12 cellular contexts compared by ENCODE assay signal in the genomic region with DNA sequence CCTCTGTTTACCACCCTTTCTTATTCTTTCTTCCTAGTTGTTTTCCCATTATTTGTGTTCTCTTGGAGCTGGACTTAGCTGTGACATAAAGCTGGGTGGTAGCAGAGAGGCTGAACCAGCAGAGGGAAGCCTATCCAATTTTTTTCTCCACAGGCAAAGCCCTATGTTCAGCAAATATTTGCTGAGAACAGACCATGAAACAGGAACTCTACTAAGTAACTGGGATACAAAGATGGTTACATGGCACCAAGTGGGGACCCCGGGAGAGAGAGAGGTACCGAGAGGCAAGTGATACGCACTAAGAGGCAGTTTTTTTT. TPM values are rescaled to one million over a fixed set of nuclear protein-coding genes. Genes with fewer than 3 reads are reported as not detected.
DNase-seq lines count a peak whose midpoint lies in the region; ATAC-seq and TF ChIP-seq lines count a peak whose summit lies in the region.
"Had no signal": no experiment of that assay in that cellular context is flagged by ENCODE, and none has a peak within 500 bp of the region (broad histone marks: within the 10 kb centered on the region; RNA-seq: fewer than 3 reads in every experiment).

No MANE protein-coding gene starts in this region.

- H3K4me1 ChIP-seq in Loucy (ENCODE audit: insufficient read depth, low read length, poor library complexity, severe bottlenecking) (peaks cover 5% of the 10 kb centered on the region), osteoblast (ENCODE audit: insufficient read depth, low read length) (peaks cover 4% of the 10 kb centered on the region)

- H3K36me3 Mint-ChIP-seq in CD4-positive, alpha-beta T cell (ENCODE audit: low read depth), result no peaks in the 10 kb centered on the region
- H3K36me3 Mint-ChIP-seq: natural killer cell had no signal

- H3K9ac ChIP-seq in Loucy (ENCODE audit: low read depth, low read length, poor library complexity, severe bottlenecking), result peak overlapping the region; percentile 6

- in situ Hi-C loops in brain microvascular endothelial cell (cut with HindIII; ENCODE audit: low pct_ligation_motif_present, low sequenced_read_pairs), result no loop called here

- no peaks in the 10 kb centered on the region for H3K4me1 Mint-ChIP-seq in CD4-positive, alpha-beta T cell (ENCODE audit: low read depth)
- H3K4me1 Mint-ChIP-seq: natural killer cell had no signal

- ATAC-seq in CD4-positive, alpha-beta T cell (ENCODE audit: poor library complexity), result peak; percentile 33
- ATAC-seq in GM18861 (IDR thresholded peaks at IDR 0.05; ENCODE audit: unreplicated experiment) (no peak), HG03354 (IDR thresholded peaks at IDR 0.05; ENCODE audit: poor library complexity, severe bottlenecking, unreplicated experiment) (no peak)

- no peaks in the 10 kb centered on the region for H3K79me2 ChIP-seq in Loucy (ENCODE audit: insufficient read depth, low read length)
- H3K79me2 ChIP-seq in osteoblast (ENCODE audit: insufficient read depth, low read length), result no peaks in the 10 kb centered on the region

- no peaks in the 10 kb centered on the region for H3K9me3 ChIP-seq in CD4-positive, alpha-beta T cell (ENCODE audit: control insufficient read depth, low read length)
- H3K9me3 ChIP-seq in Loucy (ENCODE audit: insufficient read depth, low read depth, low read length) (no peaks in the 10 kb centered on the region), osteoblast (ENCODE audit: low read depth, low read length) (no peaks in the 10 kb centered on the region)

- POLR2A ChIA-PET in CD4-positive, alpha-beta T cell (lab: Charles Lee), result interaction anchor here (0.8 to 2.7 kb wide), 4 partner anchors 19 to 137 kb away, joined by 3 to 16 read pairs (median 4); a partner anchor contains a TSS

- H4K20me1 ChIP-seq in Loucy (ENCODE audit: insufficient read depth, low read length, poor library complexity, severe bottlenecking), result no peaks in the 10 kb centered on the region
- no peaks in the 10 kb centered on the region for H4K20me1 ChIP-seq in osteoblast (ENCODE audit: insufficient read depth, low read length)

- intact Hi-C loops in CD4-positive, alpha-beta T cell (cut with DNase I, micrococcal nuclease), result loop anchor here (1.0 to 10.0 kb wide), 5 partner anchors 73 to 355 kb away; a partner anchor contains a TSS

- no peaks in the 10 kb centered on the region for H3K27me3 Mint-ChIP-seq in CD4-positive, alpha-beta T cell

- CTCF ChIA-PET in CD4-positive, alpha-beta T cell (lab: Charles Lee), result interaction anchor here (0.8 to 2.7 kb wide), 9 partner anchors 9 to 147 kb away, joined by 3 to 16 read pairs (median 3); a partner anchor contains a TSS

- H3K27ac Mint-ChIP-seq in CD4-positive, alpha-beta T cell, result no peak overlapping the region
- H3K27ac Mint-ChIP-seq: natural killer cell had no signal

- H2AFZ ChIP-seq in Loucy (ENCODE audit: low read length) (peak overlapping the region; percentile 82), osteoblast (ENCODE audit: low read length) (peak overlapping the region; percentile 84)

- no peak for DNase-seq in CD4-positive, alpha-beta T cell
- DNase-seq in brain microvascular endothelial cell, result no peak
- peak; percentile 61 for DNase-seq in osteoblast (ENCODE audit: insufficient read length, low spot score, missing footprints)
- no peak for DNase-seq in T-helper 2 cell
- DNase-seq in NCI-H2029 treated with DMSO at 0.1 percent for 48 hours (lab: John Stamatoyannopoulos, UW), result no peak
- DNase-seq: DMS79 treated with DMSO at 0.1 percent for 48 hours; natural killer cell; stimulated activated CD4-positive, alpha-beta T cell treated with anti-CD3 and anti-CD28 coated beads, Interleukin-1b, Interleukin-23, amount 100 ng/mL, for 48 hours had no signal

- H3K27me3 ChIP-seq in CD4-positive, alpha-beta T cell (ENCODE audit: control insufficient read depth, insufficient read depth, low read length), result no peaks in the 10 kb centered on the region
- H3K27me3 ChIP-seq in Loucy (ENCODE audit: insufficient read depth, low read length, poor library complexity, severe bottlenecking) (no peaks in the 10 kb centered on the region), brain microvascular endothelial cell (replicated peaks) (no peaks in the 10 kb centered on the region), osteoblast (ENCODE audit: insufficient read depth, low read length) (peaks cover 9% of the 10 kb centered on the region)

- H3F3A ChIP-seq in Loucy (ENCODE audit: low read depth), result no peaks in the 10 kb centered on the region

- H3K4me2 ChIP-seq in Loucy (ENCODE audit: low read depth, low read length, poor library complexity, severe bottlenecking) (peak overlapping the region; percentile 69), osteoblast (ENCODE audit: insufficient read depth, low read length) (peak overlapping the region; percentile 72)

- no peak overlapping the region for H3K27ac ChIP-seq in CD4-positive, alpha-beta T cell (ENCODE audit: low read depth, low read length)
- H3K27ac ChIP-seq in brain microvascular endothelial cell (no peak overlapping the region), osteoblast (ENCODE audit: low read depth, low read length) (no peak overlapping the region)

- H3K4me3 Mint-ChIP-seq in CD4-positive, alpha-beta T cell, result no peak overlapping the region
- H3K4me3 Mint-ChIP-seq: natural killer cell had no signal

- H3K4me3 ChIP-seq in Loucy (ENCODE audit: low read length, poor library complexity, severe bottlenecking) (peak overlapping the region; percentile 42), brain microvascular endothelial cell (ENCODE audit: low read depth, low read length) (no peak overlapping the region), osteoblast (ENCODE audit: insufficient read depth, low read length) (peak overlapping the region; percentile 35)

- no peak for TF ChIP-seq CTCF in CD4-positive, alpha-beta T cell (IDR thresholded peaks at IDR 0.05)
- TF ChIP-seq CTCF in Loucy (conservative IDR thresholded peaks at IDR 0.05; ENCODE audit: low read length), result no peak
- TF ChIP-seq CTCF in brain microvascular endothelial cell (IDR thresholded peaks at IDR 0.05; ENCODE audit: low read depth, low read length, missing control alignments), result peak; percentile 55
- no peak for TF ChIP-seq CTCF in osteoblast (IDR thresholded peaks at IDR 0.05; ENCODE audit: extremely low read depth, low read depth, low read length)

- no peaks in the 10 kb centered on the region for H3K9me3 Mint-ChIP-seq in CD4-positive, alpha-beta T cell
- H3K9me3 Mint-ChIP-seq: natural killer cell had no signal

- H3K36me3 ChIP-seq in Loucy (ENCODE audit: insufficient read depth, low read length) (no peaks in the 10 kb centered on the region), brain microvascular endothelial cell (replicated peaks) (no peaks in the 10 kb centered on the region), osteoblast (ENCODE audit: insufficient read depth, low read length) (no peaks in the 10 kb centered on the region)

- H3K9me2 ChIP-seq in Loucy (replicated peaks; ENCODE audit: low read depth, low read length), result no peaks in the 10 kb centered on the region

RNA-seq across cellular contexts. Expression of a gene that starts 6.6 kb away (rescaled TPM):
- total RNA-seq in CD4-positive, alpha-beta T cell, result not detected
- total RNA-seq in osteoblast, result not detected in 2 replicates
- total RNA-seq: LHCN-M2 had no signal

RNA-seq across cellular contexts. Expression of a gene that starts 7.6 kb away (rescaled TPM):
- total RNA-seq in CD4-positive, alpha-beta T cell, result 100 to 1,000 TPM; 345 to 357 TPM
- total RNA-seq in osteoblast, result 299 and 306 TPM in 2 replicates

RNA-seq across cellular contexts. Expression of a gene that starts 21.2 kb away (rescaled TPM):
- total RNA-seq in CD4-positive, alpha-beta T cell, result 100 to 1,000 TPM; 224 to 234 TPM
- 88.3 and 98.1 TPM in 2 replicates for total RNA-seq in osteoblast

RNA-seq across cellular contexts. Expression of a gene that starts 44.6 kb away (rescaled TPM):
- total RNA-seq in CD4-positive, alpha-beta T cell, result under 1 TPM; 0.03 to 0.08 TPM
- total RNA-seq in osteoblast, result under 0.01 TPM in 2 replicates
- total RNA-seq: LHCN-M2 had no signal
